Comparison of ENCODE assay signal across 1 cellular context in the genomic region with DNA sequence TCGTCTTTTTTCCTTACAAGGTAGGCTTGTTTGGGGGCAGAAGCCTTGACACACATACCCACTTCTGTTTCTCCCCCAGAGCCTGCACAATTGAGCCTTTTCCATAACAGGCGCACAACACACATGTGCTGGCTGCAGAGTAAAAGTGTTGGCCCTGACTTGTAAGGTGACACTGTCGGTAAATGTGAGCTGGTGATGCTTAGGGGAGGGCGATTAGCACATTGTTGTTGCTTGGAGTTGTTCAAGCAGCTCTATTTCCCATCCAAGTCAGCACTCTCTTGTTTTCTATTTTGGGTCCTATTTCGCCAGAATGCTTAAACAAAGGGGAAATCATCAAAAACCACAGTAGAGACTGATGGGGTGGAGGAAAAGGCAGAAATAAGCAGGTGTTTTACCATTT.
TF ChIP-seq lines count a peak whose summit lies in the region.

No MANE protein-coding gene starts in this region.

TF ChIP-seq in IMR-90, 13 proteins besides CTCF, POLR2A, EP300 and RAD21 (continued from another document):
- TF ChIP-seq CHD1 (IDR thresholded peaks at IDR 0.05; ENCODE audit: low read depth, low read length) (no peak), MAFK (IDR thresholded peaks at IDR 0.05; ENCODE audit: low read depth, low read length) (no peak)
